31 cellular contexts compared by ENCODE assay signal in the genomic region with DNA sequence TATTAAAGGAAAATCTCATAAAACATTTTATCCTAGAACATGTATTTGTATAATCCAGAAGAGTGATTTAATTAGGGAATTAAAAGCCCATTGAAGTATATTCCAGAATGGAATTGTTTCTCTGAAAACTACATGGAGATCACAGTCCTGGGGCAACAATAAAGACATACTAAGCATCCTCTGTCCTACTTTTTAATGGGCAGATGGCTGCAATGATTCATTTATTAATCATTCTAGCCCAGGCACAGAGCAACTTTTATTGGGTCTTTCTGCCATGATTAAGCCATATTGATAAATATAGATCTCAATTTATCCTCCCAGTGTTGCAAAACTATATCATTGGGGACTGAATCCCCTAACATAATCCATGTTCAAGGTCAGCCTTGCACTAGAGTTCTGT. TPM values are rescaled to one million over a fixed set of nuclear protein-coding genes. Genes with fewer than 3 reads are reported as not detected.
"Had no signal": no experiment of that assay in that cellular context is flagged by ENCODE, and none has a peak within 500 bp of the region (broad histone marks: within the 10 kb centered on the region; RNA-seq: fewer than 3 reads in every experiment).

No MANE protein-coding gene starts in this region.

- H3K27me3 ChIP-seq: MG63 had no signal

- H3K36me3 ChIP-seq: MG63 had no signal

- H3K4me3 ChIP-seq: MG63 had no signal

- DNase-seq: Karpas-422, Kasumi-1, KBM-7, KG1, MG63, MM.1S, MV-4-11, NCI-H1048, NCI-H1092, NCI-H1092 treated with DMSO at 0.1 percent for 48 hours, NCI-H1417 treated with DMSO at 0.1 percent for 48 hours, NCI-H1436, NCI-H1436 treated with DMSO at 0.1 percent for 48 hours, NCI-H146, NCI-H187, NCI-H187 treated with DMSO at 0.1 percent for 48 hours, NCI-H1930, NCI-H2029, NCI-H2029 treated with DMSO at 0.1 percent for 48 hours, NCI-H2081, NCI-H2081 treated with DMSO at 0.1 percent for 48 hours, NCI-H2107, NCI-H2171, NCI-H2227 treated with DMSO at 0.1 percent for 48 hours, NCI-H226, NCI-H345, NCI-H510A had no signal

- H3K27ac ChIP-seq: KMS-11 had no signal

- H3K9me3 ChIP-seq: MG63 had no signal

- H3K4me2 ChIP-seq: KMS-11 had no signal

- H3K9ac ChIP-seq: KMS-11 had no signal

RNA-seq across cellular contexts. Expression of a gene that starts 22.0 kb away (rescaled TPM):
- total RNA-seq: LHCN-M2, MCF 10A, NCI-H460 had no signal
